Comparison of ENCODE assay signal across 9 cellular contexts in the genomic region with DNA sequence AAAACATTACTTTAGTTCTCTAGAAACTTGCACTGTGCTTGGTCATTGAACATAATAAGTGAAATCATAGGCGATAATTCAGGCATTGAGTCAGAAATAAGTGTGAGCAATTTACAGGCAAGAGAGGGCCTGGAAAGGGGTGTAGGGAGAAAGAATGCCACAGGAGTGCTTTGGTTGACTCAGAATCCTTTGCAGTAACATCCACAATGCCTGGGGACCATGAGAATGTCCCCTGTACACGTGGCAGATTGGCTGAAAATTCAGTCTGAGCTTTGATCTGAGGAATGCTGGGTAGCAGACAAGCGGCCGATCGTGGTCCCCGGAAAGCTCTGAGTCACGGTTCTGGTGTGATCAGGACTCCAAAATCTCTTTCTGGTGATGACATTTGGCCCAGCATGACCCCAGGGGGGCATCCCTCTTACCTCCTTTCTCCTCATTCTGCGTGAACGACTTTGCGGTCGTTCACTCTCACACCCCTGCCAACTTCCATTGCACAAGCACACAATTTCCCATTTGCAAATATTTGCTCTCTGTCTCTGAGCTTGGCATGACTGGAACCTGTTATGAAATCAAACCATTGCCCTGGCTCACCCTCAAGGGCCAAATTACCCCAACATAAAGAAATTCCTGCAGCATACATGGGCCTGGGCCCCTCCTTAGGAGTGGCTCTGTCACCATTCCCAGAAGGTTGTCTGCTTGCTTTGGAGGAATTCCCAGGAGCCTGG.
A peak's percentile ranks its signal among the peaks of the same experiment; 100 is the strongest.
DNase-seq lines count a peak whose midpoint lies in the region; ATAC-seq and TF ChIP-seq lines count a peak whose summit lies in the region.
"Had no signal": no experiment of that assay in that cellular context is flagged by ENCODE, and none has a peak within 500 bp of the region (broad histone marks: within the 10 kb centered on the region; RNA-seq: fewer than 3 reads in every experiment).

No MANE protein-coding gene starts in this region.

- H3K9me3 ChIP-seq in PC-3 (ENCODE audit: low read length) (peaks cover 6% of the 10 kb centered on the region; the same call in 1 of the 2 replicates), sigmoid colon (no peaks in the 10 kb centered on the region)

- H3K27me3 ChIP-seq in PC-3 (ENCODE audit: low read length) (no peaks in the 10 kb centered on the region), foreskin keratinocyte (no peaks in the 10 kb centered on the region), sigmoid colon (no peaks in the 10 kb centered on the region)

- peak overlapping the region; percentile 60; the same call in 1 of the 2 replicates for H3K9ac ChIP-seq in PC-3 (ENCODE audit: low read length)

- H3K9me2 ChIP-seq in PC-3 (replicated peaks; ENCODE audit: low read length): no peaks in the 10 kb centered on the region

- H3K4me2 ChIP-seq in PC-3 (ENCODE audit: low read length): peak overlapping the region; percentile 66

- H3K9me3 Mint-ChIP-seq in activated CD4-positive, alpha-beta T cell treated with anti-CD3 and anti-CD28 coated beads for 36 hours (ENCODE audit: low read depth): no peaks in the 10 kb centered on the region

- TF ChIP-seq EP300 in sigmoid colon (IDR thresholded peaks at IDR 0.05): no peak

- H3K36me3 ChIP-seq in PC-3 (ENCODE audit: low read depth, low read length) (peaks cover 3% of the 10 kb centered on the region; the same call in 1 of the 2 replicates), sigmoid colon (peaks cover 0 to 6% (median 3%) of the 10 kb centered on the region in 4 donors)

- no peak for TF ChIP-seq CTCF in PC-3 (conservative IDR thresholded peaks at IDR 0.05; ENCODE audit: low read depth, low read length)
- no peak for TF ChIP-seq CTCF in foreskin keratinocyte (conservative IDR thresholded peaks at IDR 0.05)
- TF ChIP-seq CTCF in sigmoid colon (IDR thresholded peaks at IDR 0.05): no peak

- no peaks in the 10 kb centered on the region for H3K27me3 Mint-ChIP-seq in activated CD4-positive, alpha-beta T cell treated with anti-CD3 and anti-CD28 coated beads for 36 hours

- no peak overlapping the region for H3K4me3 Mint-ChIP-seq in activated CD4-positive, alpha-beta T cell treated with anti-CD3 and anti-CD28 coated beads for 36 hours

- peak overlapping the region; percentile 5 for H2AFZ ChIP-seq in PC-3 (ENCODE audit: low read length)

- peak overlapping the region; percentile 92 for H3K27ac ChIP-seq in PC-3 (ENCODE audit: low read length)
- no peak overlapping the region for H3K27ac ChIP-seq in foreskin keratinocyte
- H3K27ac ChIP-seq in sigmoid colon: peak overlapping the region; percentile 61 to 72 (median 68)

- H3K4me3 ChIP-seq in PC-3 (ENCODE audit: low read length): no peak overlapping the region; the same call in 1 of the 2 replicates
- H3K4me3 ChIP-seq in sigmoid colon: no peak overlapping the region

- peak; percentile 99 for DNase-seq in GM04503 (ENCODE audit: low read depth)
- peak; percentile 96 for DNase-seq in PC-3
- peak; percentile 26 to 49 for DNase-seq in foreskin keratinocyte
- DNase-seq in sigmoid colon: peak; percentile 70
- no peak for DNase-seq in NCI-H526 (lab: John Stamatoyannopoulos, UW)
- DNase-seq in activated CD4-positive, alpha-beta T cell treated with anti-CD3 and anti-CD28 coated beads for 36 hours: no peak
- no peak for DNase-seq in NCI-H1436 treated with DMSO at 0.1 percent for 48 hours (lab: John Stamatoyannopoulos, UW)
- DNase-seq: effector memory CD4-positive, alpha-beta T cell had no signal

- H3K79me2 ChIP-seq in PC-3 (ENCODE audit: low read length): no peaks in the 10 kb centered on the region

- H3K27ac Mint-ChIP-seq in activated CD4-positive, alpha-beta T cell treated with anti-CD3 and anti-CD28 coated beads for 36 hours: no peak overlapping the region

- ATAC-seq in PC-3 (peak; percentile 88), foreskin keratinocyte (peak; percentile 56), GM19023 (IDR thresholded peaks at IDR 0.05; ENCODE audit: unreplicated experiment) (no peak)
- no peak for ATAC-seq in activated CD4-positive, alpha-beta T cell treated with anti-CD3 and anti-CD28 coated beads for 36 hours

- 15 to 58% methylated on average over 11 of the region's 11 CpGs for WGBS in sigmoid colon, 2 donors

- H3K36me3 Mint-ChIP-seq in activated CD4-positive, alpha-beta T cell treated with anti-CD3 and anti-CD28 coated beads for 36 hours (ENCODE audit: low read depth): no peaks in the 10 kb centered on the region

- H3K4me1 ChIP-seq in PC-3 (ENCODE audit: insufficient read depth, low read length) (peaks cover 30% of the 10 kb centered on the region), foreskin keratinocyte (no peaks in the 10 kb centered on the region), sigmoid colon (peaks cover 0 to 52% (median 36%) of the 10 kb centered on the region in 4 donors)

- POLR2A ChIA-PET in PC-3 (lab: Charles Lee; ENCODE audit: unreplicated experiment): interaction anchor here (0.6 to 0.8 kb wide), 6 partner anchors 19 to 419 kb away, joined by 3 to 8 read pairs (median 4); no protein-coding TSS in a partner anchor
- POLR2A ChIA-PET in activated CD4-positive, alpha-beta T cell treated with anti-CD3 and anti-CD28 coated beads for 36 hours (lab: Charles Lee): no interaction called here

- no peaks in the 10 kb centered on the region for H4K20me1 ChIP-seq in PC-3 (ENCODE audit: low read length)

- H3K4me1 Mint-ChIP-seq in activated CD4-positive, alpha-beta T cell treated with anti-CD3 and anti-CD28 coated beads for 36 hours: peaks cover 8% of the 10 kb centered on the region

- CTCF ChIA-PET in PC-3 (lab: Charles Lee): interaction anchor here (0.6 to 1.9 kb wide), 9 partner anchors 18 to 812 kb away, joined by 3 to 16 read pairs (median 3); no protein-coding TSS in a partner anchor
- CTCF ChIA-PET in activated CD4-positive, alpha-beta T cell treated with anti-CD3 and anti-CD28 coated beads for 36 hours (lab: Charles Lee): interaction anchor here (0.6 to 2.4 kb wide), 9 partner anchors 11 to 839 kb away, joined by 3 to 11 read pairs (median 4); no protein-coding TSS in a partner anchor

- no TSS peak for BruUV-seq in PC-3 (replicated peaks; lab: Mats Ljungman, UMichigan)

- intact Hi-C loops in PC-3 (cut with micrococcal nuclease): loop anchor here (1.0 to 5.0 kb wide), 7 partner anchors 28 to 469 kb away; partner anchors contain the start of gene EPAS1
- intact Hi-C loops in sigmoid colon (cut with DNase I): loop anchor here (2.0 to 5.0 kb wide), 3 partner anchors 347 to 469 kb away; no protein-coding TSS in a partner anchor
- intact Hi-C loops in activated CD4-positive, alpha-beta T cell treated with anti-CD3 and anti-CD28 coated beads for 36 hours (cut with DNase I, micrococcal nuclease): loop anchor here (5.0 kb wide), 3 partner anchors 305 to 660 kb away; partner anchors contain the start of gene EPAS1 (in 1 of the 2)

- H3F3A ChIP-seq in PC-3 (ENCODE audit: low read length, unreplicated experiment): no peaks in the 10 kb centered on the region

- TF ChIP-seq POLR2A in sigmoid colon (IDR thresholded peaks at IDR 0.05): no peak

Comparison
In these comparisons a context has a peak if more than half of its experiments do, and no peak if none do; other contexts are left out.
1. DNase-seq: peak in GM04503 (single experiment), PC-3 (single experiment), foreskin keratinocyte (2 of 2) and sigmoid colon (single experiment); none in NCI-H526 (0 of 2), activated CD4-positive, alpha-beta T cell treated with anti-CD3 and anti-CD28 coated beads for 36 hours (single experiment) and NCI-H1436 treated with DMSO at 0.1 percent for 48 hours (single experiment).
2. ATAC-seq: peak in PC-3 (single experiment) and foreskin keratinocyte (single experiment); none in activated CD4-positive, alpha-beta T cell treated with anti-CD3 and anti-CD28 coated beads for 36 hours (single experiment) and GM19023 (single experiment).